Comparison of ENCODE assay signal across 24 cellular contexts in the genomic region with DNA sequence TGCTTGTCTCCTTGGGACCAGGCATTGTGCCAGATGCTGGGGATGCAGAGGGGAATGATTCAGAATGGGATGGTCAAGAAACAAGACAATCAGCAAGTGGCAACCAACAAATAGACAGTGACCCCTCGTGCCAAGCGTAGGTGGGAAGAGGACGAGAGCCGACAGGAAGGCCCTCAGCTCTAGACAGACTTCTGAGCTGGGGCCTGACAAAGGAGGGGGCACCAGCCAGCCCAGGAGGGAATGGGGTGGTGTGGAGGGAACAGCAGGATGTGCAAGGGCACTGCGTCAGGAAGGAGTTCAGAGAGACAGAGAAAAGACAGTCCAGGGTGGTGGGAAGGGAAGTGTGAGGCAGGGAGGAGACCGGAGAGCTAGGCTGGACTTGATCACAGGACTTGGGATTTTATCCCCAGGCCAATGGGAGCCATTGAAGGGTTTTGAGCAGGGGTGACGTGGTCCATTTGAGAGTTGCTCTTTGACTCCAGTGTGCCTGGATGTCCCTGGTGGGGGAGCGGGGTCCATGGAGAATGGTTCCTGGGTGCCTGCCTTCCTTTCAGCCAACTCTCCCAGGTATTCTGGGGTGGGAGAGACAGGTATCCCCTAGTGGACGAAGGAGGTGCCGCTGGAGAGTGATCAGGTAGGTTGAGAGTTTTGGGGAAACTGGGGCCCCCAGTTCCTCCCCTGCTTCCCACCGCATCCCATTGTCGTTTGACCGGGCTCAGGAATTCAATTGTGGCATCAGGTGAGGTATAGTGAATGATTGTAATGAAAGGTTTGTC.
A peak's percentile ranks its signal among the peaks of the same experiment; 100 is the strongest.
DNase-seq lines count a peak whose midpoint lies in the region; ATAC-seq and TF ChIP-seq lines count a peak whose summit lies in the region.
"Had no signal": no experiment of that assay in that cellular context is flagged by ENCODE, and none has a peak within 500 bp of the region (broad histone marks: within the 10 kb centered on the region; RNA-seq: fewer than 3 reads in every experiment).

No MANE protein-coding gene starts in this region.

- no peak for ATAC-seq in activated CD8-positive, alpha-beta memory T cell treated with anti-CD3 and anti-CD28 coated beads, Interleukin-2, amount 10 ng/mL, durations not matched to agents 7 days and 5 days
- ATAC-seq in GM21423 (IDR thresholded peaks at IDR 0.05; ENCODE audit: unreplicated experiment), result no peak
- ATAC-seq in HG03354 (IDR thresholded peaks at IDR 0.05; ENCODE audit: poor library complexity, severe bottlenecking, unreplicated experiment), result no peak
- ATAC-seq in activated CD4-positive, CD25-positive, alpha-beta regulatory T cell treated with anti-CD3 and anti-CD28 coated beads, Interleukin-2, amount 50 U/mL, for 24 hours, result no peak
- ATAC-seq: CD8-positive, alpha-beta T cell had no signal

- TF ChIP-seq POLR2A in vagina (IDR thresholded peaks at IDR 0.05), result no peak

- peak; percentile 16 for TF ChIP-seq CTCF in brain microvascular endothelial cell (IDR thresholded peaks at IDR 0.05; ENCODE audit: low read depth, low read length, missing control alignments)
- TF ChIP-seq CTCF in vagina (IDR thresholded peaks at IDR 0.05), result no peak

- no peaks in the 10 kb centered on the region for H3K9me3 ChIP-seq in vagina
- H3K9me3 ChIP-seq: Peyer's patch, SJCRH30 had no signal

- in situ Hi-C loops in brain microvascular endothelial cell (cut with HindIII; ENCODE audit: low pct_ligation_motif_present, low sequenced_read_pairs), result no loop called here

- H3K27ac Mint-ChIP-seq in activated CD8-positive, alpha-beta memory T cell treated with anti-CD3 and anti-CD28 coated beads, Interleukin-2, amount 10 ng/mL, durations not matched to agents 7 days and 5 days, result no peak overlapping the region
- H3K27ac Mint-ChIP-seq: CD8-positive, alpha-beta T cell had no signal

- no peaks in the 10 kb centered on the region for H3K27me3 ChIP-seq in brain microvascular endothelial cell (replicated peaks)
- no peaks in the 10 kb centered on the region for H3K27me3 ChIP-seq in vagina
- H3K27me3 ChIP-seq: BLaER1 treated with 17β-estradiol and CSF1 and Interleukin-3, amounts not matched to agents 10 nM and 100 nM; Peyer's patch; SJCRH30 had no signal

- H3K36me3 Mint-ChIP-seq in activated CD8-positive, alpha-beta memory T cell treated with anti-CD3 and anti-CD28 coated beads, Interleukin-2, amount 10 ng/mL, durations not matched to agents 7 days and 5 days, result no peaks in the 10 kb centered on the region
- H3K36me3 Mint-ChIP-seq: CD8-positive, alpha-beta T cell had no signal

- intact Hi-C loops in vagina (cut with DNase I), result no loop called here

- no peak overlapping the region for H3K27ac ChIP-seq in brain microvascular endothelial cell
- no peak overlapping the region for H3K27ac ChIP-seq in vagina
- H3K27ac ChIP-seq: 22Rv1; BLaER1 treated with 17β-estradiol and CSF1 and Interleukin-3, amounts not matched to agents 10 nM and 100 nM; HL-60; Peyer's patch; SJCRH30 had no signal

- H3K4me1 ChIP-seq in vagina, result no peaks in the 10 kb centered on the region
- H3K4me1 ChIP-seq: Peyer's patch, SJCRH30 had no signal

- peaks cover 2% of the 10 kb centered on the region for H3K27me3 Mint-ChIP-seq in activated CD8-positive, alpha-beta memory T cell treated with anti-CD3 and anti-CD28 coated beads, Interleukin-2, amount 10 ng/mL, durations not matched to agents 7 days and 5 days

- CTCF ChIA-PET in activated CD8-positive, alpha-beta memory T cell treated with anti-CD3 and anti-CD28 coated beads, Interleukin-2, amount 10 ng/mL, durations not matched to agents 7 days and 5 days (lab: Charles Lee), result no interaction called here

- no peaks in the 10 kb centered on the region for H3K9me3 Mint-ChIP-seq in activated CD8-positive, alpha-beta memory T cell treated with anti-CD3 and anti-CD28 coated beads, Interleukin-2, amount 10 ng/mL, durations not matched to agents 7 days and 5 days (ENCODE audit: low read depth)
- H3K9me3 Mint-ChIP-seq: CD8-positive, alpha-beta T cell had no signal

- peak; percentile 31 for DNase-seq in activated CD8-positive, alpha-beta memory T cell treated with anti-CD3 and anti-CD28 coated beads, Interleukin-2, amount 10 ng/mL, durations not matched to agents 7 days and 5 days
- DNase-seq in activated CD8-positive, alpha-beta memory T cell treated with anti-CD3 and anti-CD28 coated beads, Interleukin-2, amount 50 U/mL, for 48 hours, result no peak
- no peak for DNase-seq in brain microvascular endothelial cell
- peak; percentile 31 for DNase-seq in iPS-NIHi7 (ENCODE audit: extremely low spot score)
- DNase-seq in vagina (ENCODE audit: extremely low spot score in 2 of 2), result peak; percentile 40 to 70
- DNase-seq: CD8-positive, alpha-beta T cell; DND-41; GOT3; KBM-7; MM.1S; NCI-H1048; NCI-H1436; NCI-H187 treated with DMSO at 0.1 percent for 48 hours; NCI-H2227 treated with DMSO at 0.1 percent for 48 hours; NCI-H510A; NCI-H82; Peyer's patch; SJCRH30 had no signal

- H3K36me3 ChIP-seq in brain microvascular endothelial cell (replicated peaks), result no peaks in the 10 kb centered on the region
- no peaks in the 10 kb centered on the region for H3K36me3 ChIP-seq in vagina
- H3K36me3 ChIP-seq: BLaER1 treated with 17β-estradiol and CSF1 and Interleukin-3, amounts not matched to agents 10 nM and 100 nM; Peyer's patch; SJCRH30 had no signal

- H3K4me1 Mint-ChIP-seq in activated CD8-positive, alpha-beta memory T cell treated with anti-CD3 and anti-CD28 coated beads, Interleukin-2, amount 10 ng/mL, durations not matched to agents 7 days and 5 days, result no peaks in the 10 kb centered on the region

- H3K4me3 ChIP-seq in brain microvascular endothelial cell (ENCODE audit: low read depth, low read length), result no peak overlapping the region
- H3K4me3 ChIP-seq in vagina, result no peak overlapping the region
- H3K4me3 ChIP-seq: BLaER1 treated with 17β-estradiol and CSF1 and Interleukin-3, amounts not matched to agents 10 nM and 100 nM; Peyer's patch; SJCRH30 had no signal

- H3K4me3 Mint-ChIP-seq in activated CD8-positive, alpha-beta memory T cell treated with anti-CD3 and anti-CD28 coated beads, Interleukin-2, amount 10 ng/mL, durations not matched to agents 7 days and 5 days, result no peak overlapping the region
- H3K4me3 Mint-ChIP-seq: CD8-positive, alpha-beta T cell had no signal

Comparison
In these comparisons a context has a peak if more than half of its experiments do, and no peak if none do; other contexts are left out.
1. DNase-seq: peak in activated CD8-positive, alpha-beta memory T cell treated with anti-CD3 and anti-CD28 coated beads, Interleukin-2, amount 10 ng/mL, durations not matched to agents 7 days and 5 days (single experiment), iPS-NIHi7 (single experiment) and vagina (2 of 2); none in activated CD8-positive, alpha-beta memory T cell treated with anti-CD3 and anti-CD28 coated beads, Interleukin-2, amount 50 U/mL, for 48 hours (single experiment) and brain microvascular endothelial cell (single experiment).